17 cellular contexts compared by ENCODE assay signal in genomic region chr17:12979826-12980500, GRCh38.
"Had no signal": no experiment of that assay in that cellular context is flagged by ENCODE, and none has a peak within 500 bp of the region (broad histone marks: within the 10 kb centered on the region; RNA-seq: fewer than 3 reads in every experiment).

No MANE protein-coding gene starts in this region.

- H3K36me3 ChIP-seq: colonic mucosa, esophagus squamous epithelium, thoracic aorta had no signal

- H3K27ac ChIP-seq: colonic mucosa, dorsolateral prefrontal cortex, esophagus squamous epithelium, heart right ventricle, thoracic aorta had no signal

- H3K4me1 ChIP-seq: colonic mucosa had no signal

- DNase-seq: activated CD4-positive, alpha-beta memory T cell treated with anti-CD3 and anti-CD28 coated beads for 36 hours; activated CD4-positive, alpha-beta T cell treated with anti-CD3 and anti-CD28 coated beads for 48 hours; activated naive CD4-positive, alpha-beta T cell treated with Interleukin-2 at 50 U/mL for 16 hours; activated naive CD8-positive, alpha-beta T cell treated with anti-CD3 and anti-CD28 coated beads for 36 hours; activated T-cell treated with anti-CD3 and anti-CD28 coated beads, Interleukin-2, amount 50 U/mL, for 48 hours; amniotic stem cell; colonic mucosa; dorsolateral prefrontal cortex; esophagus squamous epithelium; heart right ventricle; naive thymus-derived CD4-positive, alpha-beta T cell; stimulated activated CD4-positive, alpha-beta T cell treated with anti-CD3 and anti-CD28 coated beads, Interleukin-4, amount 100 ng/mL, for 1 hour; stimulated activated naive CD4-positive, alpha-beta T cell treated with Interleukin-2 at 50 U/mL for 16 hours; T-helper 17 cell had no signal

- H3K9me3 ChIP-seq: colonic mucosa, esophagus squamous epithelium, heart right ventricle, thoracic aorta had no signal

- H3K4me3 ChIP-seq: colonic mucosa, dorsolateral prefrontal cortex, esophagus squamous epithelium, heart right ventricle, lung, thoracic aorta had no signal

- H3K27me3 ChIP-seq: colonic mucosa, dorsolateral prefrontal cortex, esophagus squamous epithelium, heart right ventricle had no signal

- ATAC-seq: heart right ventricle; naive thymus-derived CD4-positive, alpha-beta T cell; sciatic nerve; T-helper 17 cell had no signal
